Comparison of ENCODE assay signal across 16 cellular contexts in genomic region chr2:121709776-121710469, GRCh38. TPM values are rescaled to one million over a fixed set of nuclear protein-coding genes. Genes with fewer than 3 reads are reported as not detected.
A peak's percentile ranks its signal among the peaks of the same experiment; 100 is the strongest.
DNase-seq lines count a peak whose midpoint lies in the region; ATAC-seq and TF ChIP-seq lines count a peak whose summit lies in the region.
"Had no signal": no experiment of that assay in that cellular context is flagged by ENCODE, and none has a peak within 500 bp of the region (broad histone marks: within the 10 kb centered on the region; RNA-seq: fewer than 3 reads in every experiment).

No MANE protein-coding gene starts in this region.

- no peaks in the 10 kb centered on the region for H3K36me3 ChIP-seq in RWPE2 (ENCODE audit: low read depth)
- H3K36me3 ChIP-seq in neural progenitor cell = no peaks in the 10 kb centered on the region
- no peaks in the 10 kb centered on the region for H3K36me3 ChIP-seq in ascending aorta

- no peaks in the 10 kb centered on the region for H3K79me1 ChIP-seq in H9 (ENCODE audit: insufficient read depth, low read depth, low read length, poor library complexity, severe bottlenecking)

- no peak overlapping the region for H2BK20ac ChIP-seq in H9 (ENCODE audit: low read depth, low read length, poor library complexity, severe bottlenecking)

- H3K4me3 ChIP-seq in RWPE2 (ENCODE audit: severe bottlenecking) (no peak overlapping the region), neural progenitor cell (no peak overlapping the region), ascending aorta (no peak overlapping the region)

- no peak overlapping the region for H3K14ac ChIP-seq in H9 (ENCODE audit: insufficient read depth, low read length)

- H2BK15ac ChIP-seq in H9 (ENCODE audit: low read depth, low read length) = no peak overlapping the region

- H3K4me1 Mint-ChIP-seq in H9 = peaks cover 18 to 21% of the 10 kb centered on the region in 2 experiments
- H3K4me1 Mint-ChIP-seq in neural progenitor cell = peaks cover 34% of the 10 kb centered on the region

- H3K4me1 ChIP-seq in H9 (ENCODE audit: insufficient read depth, low read length) (no peaks in the 10 kb centered on the region; the same call in 1 of the 2 replicates), RWPE2 (ENCODE audit: insufficient read depth, poor library complexity, severe bottlenecking) (peaks cover 15% of the 10 kb centered on the region), neural progenitor cell (peaks cover 18% of the 10 kb centered on the region), ascending aorta (peaks cover 0 to 8% of the 10 kb centered on the region in 2 donors)

- H4K20me1 ChIP-seq in H9 (ENCODE audit: control insufficient read depth, insufficient read depth, insufficient read length) = no peaks in the 10 kb centered on the region
- no peaks in the 10 kb centered on the region for H4K20me1 ChIP-seq in neural progenitor cell (ENCODE audit: low read depth)

- no peak overlapping the region for H2AK5ac ChIP-seq in H9 (ENCODE audit: insufficient read length, low read length)

- H3K4me3 Mint-ChIP-seq in H9 (no peak overlapping the region), neural progenitor cell (no peak overlapping the region)
- H3K4me3 Mint-ChIP-seq: CD14-positive monocyte had no signal

- no peaks in the 10 kb centered on the region for H3K23me2 ChIP-seq in H9 (ENCODE audit: insufficient read length, low read depth, low read length, poor library complexity, severe bottlenecking)

- ATAC-seq in RWPE2 (ENCODE audit: low read depth) (peak; percentile 66), GM18868 (IDR thresholded peaks at IDR 0.05; ENCODE audit: unreplicated experiment) (no peak)

- H4K5ac ChIP-seq in H9 (ENCODE audit: insufficient read length, low read depth, low read length) = no peak overlapping the region

- H3F3A ChIP-seq in neural progenitor cell (ENCODE audit: low read depth) = peaks cover 11% of the 10 kb centered on the region

- H3K9ac ChIP-seq in H9 (ENCODE audit: extremely low read depth, insufficient read length, low read length) (no peak overlapping the region), neural progenitor cell (no peak overlapping the region)
- H3K9ac ChIP-seq: KMS-11 had no signal

- no peak overlapping the region for H4K91ac ChIP-seq in H9 (ENCODE audit: insufficient read length, low read depth, low read length)

- no peak for TF ChIP-seq CTCF in H9 (conservative IDR thresholded peaks at IDR 0.05)
- TF ChIP-seq CTCF in RWPE2 (IDR thresholded peaks at IDR 0.05; ENCODE audit: poor library complexity, severe bottlenecking) = no peak
- no peak for TF ChIP-seq CTCF in neural progenitor cell (IDR thresholded peaks at IDR 0.05)
- no peak for TF ChIP-seq CTCF in ascending aorta (IDR thresholded peaks at IDR 0.05)

- H3K4ac ChIP-seq in H9 (ENCODE audit: low read depth, low read length) = no peak overlapping the region

- H3K4me2 ChIP-seq in H9 (ENCODE audit: insufficient read depth, insufficient read length, low read length) = no peak overlapping the region
- H3K4me2 ChIP-seq in neural progenitor cell = no peak overlapping the region
- H3K4me2 ChIP-seq: KMS-11 had no signal

- H3K27me3 ChIP-seq in H9 (ENCODE audit: insufficient read depth, low read length) = no peaks in the 10 kb centered on the region
- no peaks in the 10 kb centered on the region for H3K27me3 ChIP-seq in RWPE2 (ENCODE audit: insufficient read depth, poor library complexity, severe bottlenecking)
- no peaks in the 10 kb centered on the region for H3K27me3 ChIP-seq in neural progenitor cell
- H3K27me3 ChIP-seq in ascending aorta = no peaks in the 10 kb centered on the region

- no CpG with 5 or more reads among the region's 11 CpGs for WGBS in H9 (ENCODE audit: extremely low coverage, insufficient read length, low lambda C conversion rate)

- H3K27ac ChIP-seq in H9 (ENCODE audit: insufficient read length, low read depth, low read length) (no peak overlapping the region), RWPE2 (ENCODE audit: poor library complexity, severe bottlenecking) (peak overlapping the region; percentile 39), epithelial cell of prostate (peak overlapping the region; percentile 46), neural progenitor cell (no peak overlapping the region), ascending aorta (peak overlapping the region in 1 of 2 donors; percentile 18)
- H3K27ac ChIP-seq: KMS-11 had no signal

- no peak overlapping the region for H2BK5ac ChIP-seq in H9 (ENCODE audit: insufficient read length, low read length)

- no peak overlapping the region for H2AFZ ChIP-seq in H9 (ENCODE audit: low read length)
- no peak overlapping the region for H2AFZ ChIP-seq in neural progenitor cell (replicated peaks)

- H3T11ph ChIP-seq in H9 (ENCODE audit: low read length) = no peak overlapping the region

- H3K56ac ChIP-seq in H9 (ENCODE audit: insufficient read length, low read depth, low read length) = no peak overlapping the region

- H2BK120ac ChIP-seq in H9 (ENCODE audit: low read depth, low read length, poor library complexity, severe bottlenecking) = no peak overlapping the region

- H3K9me3 ChIP-seq in H9 (ENCODE audit: control insufficient read depth, low read depth, low read length) (no peaks in the 10 kb centered on the region), RWPE2 (ENCODE audit: severe bottlenecking) (no peaks in the 10 kb centered on the region), neural progenitor cell (ENCODE audit: low read depth) (no peaks in the 10 kb centered on the region), ascending aorta (no peaks in the 10 kb centered on the region)

- no peaks in the 10 kb centered on the region for H3K9me3 Mint-ChIP-seq in H9
- H3K9me3 Mint-ChIP-seq in neural progenitor cell = no peaks in the 10 kb centered on the region
- H3K9me3 Mint-ChIP-seq: CD14-positive monocyte had no signal

- H4K8ac ChIP-seq in H9 (replicated peaks; ENCODE audit: insufficient read length, low read depth, low read length) = no peak overlapping the region

- H2BK12ac ChIP-seq in H9 (ENCODE audit: insufficient read length, low read depth, low read length) = no peak overlapping the region

- no peaks in the 10 kb centered on the region for H3K79me2 ChIP-seq in H9 (ENCODE audit: insufficient read depth, low read length)
- no peaks in the 10 kb centered on the region for H3K79me2 ChIP-seq in neural progenitor cell (ENCODE audit: low read depth)

- DNase-seq in H9 (no peak), RWPE2 (ENCODE audit: low spot score) (no peak), epithelial cell of prostate (ENCODE audit: low read depth, low spot score) (no peak), neural progenitor cell (ENCODE audit: low spot score) (no peak), NCI-H774 (lab: John Stamatoyannopoulos, UW) (no peak), ecto neural progenitor cell (ENCODE audit: low spot score) (no peak), ascending aorta (ENCODE audit: low spot score in 2 of 2) (no peak)
- DNase-seq: GF-D8, NCI-H1048, NCI-H1436 treated with DMSO at 0.1 percent for 48 hours, NCI-H2081, NCI-H748 treated with DMSO at 0.1 percent for 48 hours, SW 1271 had no signal

- no peaks in the 10 kb centered on the region for H3K36me3 Mint-ChIP-seq in H9 (ENCODE audit: insufficient read depth in 1 of 3, low read depth in 3 of 3)
- H3K36me3 Mint-ChIP-seq in neural progenitor cell = no peaks in the 10 kb centered on the region
- H3K36me3 Mint-ChIP-seq: CD14-positive monocyte had no signal

- H3K27ac Mint-ChIP-seq in H9 (peak overlapping the region; percentile 5 to 59 (median 42); a peak in 2 of 7 replicates), neural progenitor cell (peak overlapping the region; percentile 9)

- intact Hi-C loops in ascending aorta (cut with DNase I) = loop anchor here (5.0 kb wide), 1 partner anchor 113 kb away; no protein-coding TSS in a partner anchor

- H3K23ac ChIP-seq in H9 (ENCODE audit: insufficient read length, low read depth, low read length) = no peak overlapping the region

- H3K27me3 Mint-ChIP-seq in H9 (ENCODE audit: low read depth) = peaks cover 3% of the 10 kb centered on the region; the same call in 1 of the 2 replicates
- H3K27me3 Mint-ChIP-seq in neural progenitor cell (ENCODE audit: insufficient read depth, low read depth) = peaks cover 5% of the 10 kb centered on the region

- no peak overlapping the region for H3K18ac ChIP-seq in H9 (ENCODE audit: insufficient read length, low read depth, low read length)

RNA-seq across cellular contexts. Expression of gene NIFK, which starts 26.8 kb away (rescaled TPM):
- total RNA-seq in H9 (2021) (155 and 180 TPM in 2 replicates), neural progenitor cell (ENCODE audit: low replicate concordance) (39.3 and 126 TPM in 2 replicates), ascending aorta (31.9 TPM)

RNA-seq across cellular contexts. Expression of gene TSN, which starts 45.5 kb away (rescaled TPM):
- total RNA-seq in H9 (2021) (96.1 and 102 TPM in 2 replicates), neural progenitor cell (ENCODE audit: low replicate concordance) (64.9 and 86.9 TPM in 2 replicates), ascending aorta (42.6 TPM)

Comparison
In these comparisons a context has a peak if more than half of its experiments do, and no peak if none do; other contexts are left out.
1. H3K27ac ChIP-seq: peak in RWPE2 (single experiment) and epithelial cell of prostate (single experiment); none in H9 (single experiment) and neural progenitor cell (single experiment).